Comparison of ENCODE assay signal across 8 cellular contexts in genomic region chr7:88306590-88307048, GRCh38. TPM values are rescaled to one million over a fixed set of nuclear protein-coding genes. Genes with fewer than 3 reads are reported as not detected.
DNase-seq lines count a peak whose midpoint lies in the region; ATAC-seq and TF ChIP-seq lines count a peak whose summit lies in the region.

STEAP4 (minus strand) TSS chr7:88306894; CDS start chr7:88284269, 22,625 bp downstream.

- DNase-seq in MV-4-11 (lab: John Stamatoyannopoulos, UW) (peak; percentile 89), lower lobe of right lung (peak; percentile 91), GM13977 (ENCODE audit: low spot score) (no peak), erythroblast (lab: John Stamatoyannopoulos, UW) (no peak)
- DNase-seq in effector CD8-positive, alpha-beta T cell (lab: John Stamatoyannopoulos, UW), result no peak

- in situ Hi-C loops in GM13977 (cut with MboI; ENCODE audit: low pct_unique_long_range_greater_than_20kb, low sequenced_read_pairs, unreplicated experiment), result no loop called here

- no peak for TF ChIP-seq POLR2A in erythroblast (IDR thresholded peaks at IDR 0.05; ENCODE audit: low read length)

- 5 to 7% methylated on average over 30 of the region's 30 CpGs for WGBS in ectodermal cell, 2 experiments

- intact Hi-C loops in lower lobe of right lung (cut with DNase I), result no loop called here

- no peaks in the 10 kb centered on the region for H3K4me1 ChIP-seq in ectodermal cell (ENCODE audit: control insufficient read depth, insufficient read depth, low read length)
- H3K4me1 ChIP-seq in lower lobe of right lung, result peaks cover 24% of the 10 kb centered on the region

- peak within 1 kb of the TSS; percentile 23 for H3K4me3 ChIP-seq in ectodermal cell (ENCODE audit: insufficient read depth, low read depth, low read length)
- H3K4me3 ChIP-seq in lower lobe of right lung, result peak within 1 kb of the TSS; percentile 52

- H3K9me3 ChIP-seq in ectodermal cell (ENCODE audit: control insufficient read depth, low read length) (no peaks in the 10 kb centered on the region), lower lobe of right lung (no peaks in the 10 kb centered on the region)

- peak; percentile 88 to 92 for ATAC-seq in lower lobe of right lung

- H3K27me3 ChIP-seq in ectodermal cell (ENCODE audit: control insufficient read depth, insufficient read depth, low read length, poor library complexity, severe bottlenecking), result peaks cover 25% of the 10 kb centered on the region
- no peaks in the 10 kb centered on the region for H3K27me3 ChIP-seq in lower lobe of right lung (ENCODE audit: low read depth)

- no peaks in the 10 kb centered on the region for H3K36me3 ChIP-seq in ectodermal cell (ENCODE audit: control insufficient read depth, insufficient read depth, low read length)
- no peaks in the 10 kb centered on the region for H3K36me3 ChIP-seq in lower lobe of right lung

- H3K27ac ChIP-seq in C4-2B (peak within 1 kb of the TSS; percentile 2; the same call in 1 of the 2 replicates), ectodermal cell (ENCODE audit: insufficient read depth, low read depth, low read length, poor library complexity, severe bottlenecking) (no peak within 1 kb of the TSS), lower lobe of right lung (peak within 1 kb of the TSS; percentile 72)

- TF ChIP-seq CTCF in C4-2B (conservative IDR thresholded peaks at IDR 0.05) (no peak), lower lobe of right lung (IDR thresholded peaks at IDR 0.05) (no peak), subcutaneous adipose tissue (IDR thresholded peaks at IDR 0.05; ENCODE audit: low read depth) (no peak), GM13977 (IDR thresholded peaks at IDR 0.05; ENCODE audit: extremely low read depth, insufficient read depth, missing control alignments) (no peak)

RNA-seq across cellular contexts. Expression of gene STEAP4, which starts in this region (rescaled TPM):
- not detected for polyA plus RNA-seq in ectodermal cell (2013, experiment 1 of 4)
- not detected for polyA plus RNA-seq in ectodermal cell (2013, experiment 2 of 4)
- not detected for polyA plus RNA-seq in ectodermal cell (2013, experiment 3 of 4)
- not detected for polyA plus RNA-seq in ectodermal cell (2013, experiment 4 of 4)
- 63.5 TPM for total RNA-seq in lower lobe of right lung
- total RNA-seq in subcutaneous adipose tissue, result 100 to 1,000 TPM in 1 of 4 donors, 10 to 100 TPM in 3; 39.8 to 144 (median 89.0) TPM

Comparison
In these comparisons a context has a peak if more than half of its experiments do, and no peak if none do; other contexts are left out.
1. DNase-seq: peak in MV-4-11 (single experiment) and lower lobe of right lung (single experiment); none in GM13977 (single experiment), erythroblast (0 of 2) and effector CD8-positive, alpha-beta T cell (single experiment).